Comparison of ENCODE assay signal across 15 cellular contexts in the genomic region with DNA sequence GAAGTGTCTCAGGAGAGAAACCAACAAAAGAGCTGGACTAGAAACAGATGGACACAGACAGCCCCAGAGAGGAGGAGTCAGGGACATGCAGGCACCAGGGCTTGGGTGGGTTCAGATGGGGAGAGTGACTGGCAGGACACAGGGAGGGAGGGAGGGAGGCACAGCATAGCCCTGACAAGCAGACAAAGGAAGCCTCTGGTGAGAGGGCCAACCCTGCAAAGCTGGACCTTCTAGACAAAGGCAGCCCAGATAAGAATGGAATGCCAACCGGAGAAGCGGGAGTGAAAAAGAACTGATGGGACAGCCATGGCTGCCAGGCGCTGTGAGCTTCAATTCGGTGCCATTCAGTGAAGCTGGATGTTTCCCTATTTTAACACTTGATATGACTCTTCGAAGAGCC.
DNase-seq lines count a peak whose midpoint lies in the region; ATAC-seq and TF ChIP-seq lines count a peak whose summit lies in the region.
"Had no signal": no experiment of that assay in that cellular context is flagged by ENCODE, and none has a peak within 500 bp of the region (broad histone marks: within the 10 kb centered on the region; RNA-seq: fewer than 3 reads in every experiment).

No MANE protein-coding gene starts in this region.

- H3K4me3 Mint-ChIP-seq in activated T-cell treated with anti-CD3 and anti-CD28 coated beads, Interleukin-2, amount 50 U/mL, for 72 hours = no peak overlapping the region
- H3K4me3 Mint-ChIP-seq: GM23338 had no signal

- peaks cover 12% of the 10 kb centered on the region for H3K27me3 Mint-ChIP-seq in activated T-cell treated with anti-CD3 and anti-CD28 coated beads, Interleukin-2, amount 50 U/mL, for 72 hours (ENCODE audit: low read depth)

- TF ChIP-seq CTCF in right atrium auricular region (IDR thresholded peaks at IDR 0.05) (no peak), smooth muscle cell (IDR thresholded peaks at IDR 0.05; ENCODE audit: borderline replicate concordance, insufficient read depth, poor library complexity, severe bottlenecking) (no peak)

- H3K4me1 ChIP-seq in right atrium auricular region (no peaks in the 10 kb centered on the region), smooth muscle cell (ENCODE audit: low read depth) (peaks cover 13% of the 10 kb centered on the region)

- no peak overlapping the region for H3K27ac Mint-ChIP-seq in activated T-cell treated with anti-CD3 and anti-CD28 coated beads, Interleukin-2, amount 50 U/mL, for 72 hours
- H3K27ac Mint-ChIP-seq: GM23338 had no signal

- no peak overlapping the region for H3K4me2 ChIP-seq in smooth muscle cell
- H3K4me2 ChIP-seq: GM23338 had no signal

- H3K27me3 ChIP-seq in right atrium auricular region = no peaks in the 10 kb centered on the region
- H3K27me3 ChIP-seq in smooth muscle cell (ENCODE audit: low read depth) = no peaks in the 10 kb centered on the region

- ATAC-seq in left cardiac atrium = peak; percentile 19 to 31
- no peak for ATAC-seq in activated T-cell treated with anti-CD3 and anti-CD28 coated beads, Interleukin-2, amount 50 U/mL, for 72 hours (replicated peaks in 1 of 2)
- ATAC-seq: GM23338, Panc1 had no signal

- DNase-seq in left cardiac atrium = no peak
- DNase-seq in right atrium auricular region (ENCODE audit: low spot score) = no peak
- peak; percentile 27 to 48 for DNase-seq in hippocampal formation (lab: John Stamatoyannopoulos, UW)
- peak in 39 of 56 donors; percentile 12 to 74 (median 37) for DNase-seq in nucleus accumbens (lab: John Stamatoyannopoulos, UW)
- DNase-seq in AML-193 (lab: John Stamatoyannopoulos, UW) = no peak
- no peak for DNase-seq in smooth muscle cell (lab: John Stamatoyannopoulos, UW; ENCODE audit: unreplicated experiment)
- DNase-seq in activated T-cell treated with anti-CD3 and anti-CD28 coated beads, Interleukin-2, amount 50 U/mL, for 72 hours = no peak
- no peak for DNase-seq in GM19238 (ENCODE audit: insufficient read length, low spot score)
- DNase-seq: GDM1, NCI-H1417 treated with DMSO at 0.1 percent for 48 hours, NCI-H1930, NCI-H510A had no signal

- no peaks in the 10 kb centered on the region for H3K79me2 ChIP-seq in smooth muscle cell (ENCODE audit: low read depth)

- no peaks in the 10 kb centered on the region for H3F3A ChIP-seq in smooth muscle cell (ENCODE audit: low read depth)

- no peaks in the 10 kb centered on the region for H3K9me3 Mint-ChIP-seq in activated T-cell treated with anti-CD3 and anti-CD28 coated beads, Interleukin-2, amount 50 U/mL, for 72 hours
- H3K9me3 Mint-ChIP-seq: GM23338 had no signal

- H3K27ac ChIP-seq in right atrium auricular region (no peak overlapping the region), smooth muscle cell (ENCODE audit: low read depth) (no peak overlapping the region)
- H3K27ac ChIP-seq: C4-2B had no signal

- H3K9me3 ChIP-seq in right atrium auricular region (no peaks in the 10 kb centered on the region), smooth muscle cell (replicated peaks; ENCODE audit: low read depth) (no peaks in the 10 kb centered on the region)

- intact Hi-C loops in left cardiac atrium (cut with DNase I) = no loop called here

- H3K4me1 Mint-ChIP-seq in activated T-cell treated with anti-CD3 and anti-CD28 coated beads, Interleukin-2, amount 50 U/mL, for 72 hours (ENCODE audit: low read depth) = no peaks in the 10 kb centered on the region

- no peaks in the 10 kb centered on the region for H3K36me3 Mint-ChIP-seq in activated T-cell treated with anti-CD3 and anti-CD28 coated beads, Interleukin-2, amount 50 U/mL, for 72 hours (ENCODE audit: insufficient read depth in 2 of 2)

- H3K4me3 ChIP-seq in right atrium auricular region = no peak overlapping the region
- no peak overlapping the region for H3K4me3 ChIP-seq in smooth muscle cell
- H3K4me3 ChIP-seq: GM23338 had no signal

- no peaks in the 10 kb centered on the region for H4K20me1 ChIP-seq in smooth muscle cell (ENCODE audit: low read depth)

- no peak overlapping the region for H2AFZ ChIP-seq in smooth muscle cell (ENCODE audit: low read depth)
- H2AFZ ChIP-seq: GM23338 had no signal

- 76% methylated on average over 5 of the region's 5 CpGs for WGBS in smooth muscle cell (ENCODE audit: low lambda C conversion rate)

- H3K36me3 ChIP-seq in right atrium auricular region (no peaks in the 10 kb centered on the region), smooth muscle cell (ENCODE audit: low read depth) (no peaks in the 10 kb centered on the region)

- H3K9ac ChIP-seq in smooth muscle cell (ENCODE audit: low read depth) = no peak overlapping the region

Comparison
In these comparisons a context has a peak if more than half of its experiments do, and no peak if none do; other contexts are left out.
1. ATAC-seq: peak in left cardiac atrium (2 of 2); none in activated T-cell treated with anti-CD3 and anti-CD28 coated beads, Interleukin-2, amount 50 U/mL, for 72 hours (0 of 2).
2. DNase-seq: peak in hippocampal formation (2 of 2) and nucleus accumbens (39 of 56); none in left cardiac atrium (single experiment), right atrium auricular region (single experiment), AML-193 (0 of 2), smooth muscle cell (single experiment), activated T-cell treated with anti-CD3 and anti-CD28 coated beads, Interleukin-2, amount 50 U/mL, for 72 hours (0 of 2) and GM19238 (single experiment).